Comparison of ENCODE assay signal across 1 cellular context in genomic region chr10:99659031-99659867, GRCh38.
TF ChIP-seq lines count a peak whose summit lies in the region.

ENTPD7 (plus strand) TSS chr10:99659509; CDS start chr10:99659957, 448 bp downstream.

TF ChIP-seq in HepG2, 621 proteins besides CTCF, POLR2A, EP300 and RAD21 (continued from another document and continues in another):
- 0 out of 2 replicates have a peak, but pooled peaks have one; percentile 26 for TF ChIP-seq ZNF318 (CRISPR knock-in tag; IDR thresholded peaks at IDR 0.05)
- no peak for TF ChIP-seq ZNF773 (CRISPR knock-in tag; IDR thresholded peaks at IDR 0.05; ENCODE audit: borderline replicate concordance)
- TF ChIP-seq HNRNPLL (IDR thresholded peaks at IDR 0.05; ENCODE audit: low read depth, low read length, poor library complexity, severe bottlenecking): peak; percentile 68
- no peak for TF ChIP-seq ZSCAN20 (CRISPR knock-in tag; IDR thresholded peaks at IDR 0.05; ENCODE audit: borderline replicate concordance)
- TF ChIP-seq ZNF816 (CRISPR knock-in tag; IDR thresholded peaks at IDR 0.05; ENCODE audit: borderline replicate concordance): no peak
- TF ChIP-seq RBFOX2 (IDR thresholded peaks at IDR 0.05; ENCODE audit: low read depth, low read length): peak; percentile 92
- TF ChIP-seq ELF3 (CRISPR knock-in tag; IDR thresholded peaks at IDR 0.05): 0 out of 2 replicates have a peak, but pooled peaks have one; percentile 46
- no peak for TF ChIP-seq PHB2 (IDR thresholded peaks at IDR 0.05; ENCODE audit: partially characterized antibody)
- no peak for TF ChIP-seq GMEB2 (CRISPR knock-in tag; IDR thresholded peaks at IDR 0.05; ENCODE audit: low read depth)
- no peak; the same call in 1 of the 2 replicates for TF ChIP-seq ZSCAN9 (CRISPR knock-in tag; IDR thresholded peaks at IDR 0.05; ENCODE audit: borderline replicate concordance)
- TF ChIP-seq MIER3 (CRISPR knock-in tag; IDR thresholded peaks at IDR 0.05; ENCODE audit: borderline replicate concordance): no peak
- peak; percentile 72; the same call in 1 of the 2 replicates for TF ChIP-seq STAT6 (CRISPR knock-in tag; IDR thresholded peaks at IDR 0.05; ENCODE audit: borderline replicate concordance)
- peak; percentile 93 for TF ChIP-seq GABPB1 (CRISPR knock-in tag; IDR thresholded peaks at IDR 0.05)
- no peak for TF ChIP-seq NCOR1 (IDR thresholded peaks at IDR 0.05; ENCODE audit: borderline replicate concordance, low read length)
- no peak for TF ChIP-seq ZFAT (CRISPR knock-in tag; conservative IDR thresholded peaks at IDR 0.05)
- TF ChIP-seq ZNF512 (CRISPR knock-in tag; IDR thresholded peaks at IDR 0.05): no peak
- no peak for TF ChIP-seq HMG20A (CRISPR knock-in tag; IDR thresholded peaks at IDR 0.05; ENCODE audit: borderline replicate concordance)
- no peak for TF ChIP-seq ZNF713 (CRISPR knock-in tag; IDR thresholded peaks at IDR 0.05)
- TF ChIP-seq SNAI1 (CRISPR knock-in tag; IDR thresholded peaks at IDR 0.05; ENCODE audit: borderline replicate concordance): no peak
- no peak for TF ChIP-seq ZNF431 (CRISPR knock-in tag; IDR thresholded peaks at IDR 0.05; ENCODE audit: borderline replicate concordance, low read depth)
- TF ChIP-seq DMTF1 (CRISPR knock-in tag; IDR thresholded peaks at IDR 0.05): no peak
- no peak for TF ChIP-seq RBM22 (optimal IDR thresholded peaks at IDR 0.05; ENCODE audit: low read length)
- no peak for TF ChIP-seq BCLAF1 (IDR thresholded peaks at IDR 0.05)
- TF ChIP-seq RELA (CRISPR knock-in tag; IDR thresholded peaks at IDR 0.05): no peak
- TF ChIP-seq MTERF4 (CRISPR knock-in tag; IDR thresholded peaks at IDR 0.05): no peak
- TF ChIP-seq GPN1 (CRISPR knock-in tag; IDR thresholded peaks at IDR 0.05; ENCODE audit: borderline replicate concordance): no peak
- TF ChIP-seq AKNA (CRISPR knock-in tag; IDR thresholded peaks at IDR 0.05; ENCODE audit: borderline replicate concordance): no peak
- TF ChIP-seq ZSCAN25 (CRISPR knock-in tag; IDR thresholded peaks at IDR 0.05): no peak
